In genomic region chr3:33439421-33440327, GRCh38 we compare ENCODE assay signal across 8 cellular contexts. TPM values are rescaled to one million over a fixed set of nuclear protein-coding genes. Genes with fewer than 3 reads are reported as not detected.
DNase-seq lines count a peak whose midpoint lies in the region; ATAC-seq and TF ChIP-seq lines count a peak whose summit lies in the region.

No MANE protein-coding gene starts in this region.

- peaks cover 0 to 5% (median 0%) of the 10 kb centered on the region in 3 donors for H3K27me3 Mint-ChIP-seq in CD14-positive monocyte (ENCODE audit: low read depth in 3 of 3)

- peak overlapping the region; percentile 83 for H3K4me3 ChIP-seq in SU-DHL-6 (ENCODE audit: insufficient read depth, low read length, poor library complexity, severe bottlenecking)

- H3K4me3 Mint-ChIP-seq in CD14-positive monocyte: peak overlapping the region; percentile 96 to 99

- peak overlapping the region; percentile 60 for H2AFZ ChIP-seq in SU-DHL-6 (ENCODE audit: low read depth, low read length, severe bottlenecking)

- TF ChIP-seq CTCF in CD14-positive monocyte (IDR thresholded peaks at IDR 0.05) (peak; percentile 31), SU-DHL-6 (IDR thresholded peaks at IDR 0.05; ENCODE audit: insufficient read depth, low read length, poor library complexity, severe bottlenecking) (no peak)

- intact Hi-C loops in CD14-positive monocyte (cut with micrococcal nuclease): loop anchor here (5.0 to 10.0 kb wide), 3 partner anchors 37 to 353 kb away; partner anchors contain the start of gene CRTAP (in 1 of the 2)

- H4K20me1 ChIP-seq in SU-DHL-6 (ENCODE audit: low read depth, low read length): peaks cover 30% of the 10 kb centered on the region

- no peaks in the 10 kb centered on the region for H3K27me3 ChIP-seq in SU-DHL-6 (ENCODE audit: low read length)

- peaks cover 3% of the 10 kb centered on the region in 2 donors for H3K36me3 Mint-ChIP-seq in CD14-positive monocyte

- H3K4me1 Mint-ChIP-seq in CD14-positive monocyte: peaks cover 43% of the 10 kb centered on the region

- peak overlapping the region; percentile 90 to 97 (median 96) for H3K27ac Mint-ChIP-seq in CD14-positive monocyte

- peak; percentile 20 for ATAC-seq in GM18909 (IDR thresholded peaks at IDR 0.05; ENCODE audit: poor library complexity, unreplicated experiment)
- peak; percentile 6 for ATAC-seq in HG03139 (IDR thresholded peaks at IDR 0.05; ENCODE audit: unreplicated experiment)

- DNase-seq in CD14-positive monocyte (ENCODE audit: low spot score) (peak; percentile 58), amygdala (lab: John Stamatoyannopoulos, UW) (peak in 40 of 56 donors; percentile 15 to 80 (median 44)), hepatic stellate cell (ENCODE audit: low spot score) (peak; percentile 65), putamen (ENCODE audit: low spot score) (peak; percentile 25), cerebellar nuclear complex (lab: John Stamatoyannopoulos, UW) (no peak)

- no peaks in the 10 kb centered on the region for H3K9me3 ChIP-seq in SU-DHL-6 (ENCODE audit: insufficient read depth, low read length)

- peak overlapping the region; percentile 90 for H3K9ac ChIP-seq in SU-DHL-6 (ENCODE audit: low read length)

- H3K79me2 ChIP-seq in SU-DHL-6 (ENCODE audit: insufficient read depth, low read length): peaks cover 51% of the 10 kb centered on the region

- peak overlapping the region; percentile 78 for H3K27ac ChIP-seq in SU-DHL-6 (ENCODE audit: low read depth, low read length)

- H3K36me3 ChIP-seq in SU-DHL-6 (ENCODE audit: low read length): no peaks in the 10 kb centered on the region

- H3K9me2 ChIP-seq in SU-DHL-6 (replicated peaks; ENCODE audit: insufficient read depth, low read length): no peaks in the 10 kb centered on the region

- H3K4me2 ChIP-seq in SU-DHL-6 (ENCODE audit: low read depth, low read length, poor library complexity, severe bottlenecking): peak overlapping the region; percentile 85

- peaks cover 18% of the 10 kb centered on the region for H3F3A ChIP-seq in SU-DHL-6 (ENCODE audit: insufficient read depth)

- H3K9me3 Mint-ChIP-seq in CD14-positive monocyte: peaks cover 0 to 2% (median 0%) of the 10 kb centered on the region in 7 donors

RNA-seq across cellular contexts. Expression of gene UBP1, which starts 0.5 kb away (rescaled TPM):
- polyA plus RNA-seq in CD14-positive monocyte: 1 to 10 TPM; 7.8 to 8.8 TPM

Comparison
In these comparisons a context has a peak if more than half of its experiments do, and no peak if none do; other contexts are left out.
1. DNase-seq: peak in CD14-positive monocyte (single experiment), amygdala (40 of 56), hepatic stellate cell (single experiment) and putamen (single experiment); none in cerebellar nuclear complex (0 of 2).